ENCODE assay signal across 19 cellular contexts in the genomic region with DNA sequence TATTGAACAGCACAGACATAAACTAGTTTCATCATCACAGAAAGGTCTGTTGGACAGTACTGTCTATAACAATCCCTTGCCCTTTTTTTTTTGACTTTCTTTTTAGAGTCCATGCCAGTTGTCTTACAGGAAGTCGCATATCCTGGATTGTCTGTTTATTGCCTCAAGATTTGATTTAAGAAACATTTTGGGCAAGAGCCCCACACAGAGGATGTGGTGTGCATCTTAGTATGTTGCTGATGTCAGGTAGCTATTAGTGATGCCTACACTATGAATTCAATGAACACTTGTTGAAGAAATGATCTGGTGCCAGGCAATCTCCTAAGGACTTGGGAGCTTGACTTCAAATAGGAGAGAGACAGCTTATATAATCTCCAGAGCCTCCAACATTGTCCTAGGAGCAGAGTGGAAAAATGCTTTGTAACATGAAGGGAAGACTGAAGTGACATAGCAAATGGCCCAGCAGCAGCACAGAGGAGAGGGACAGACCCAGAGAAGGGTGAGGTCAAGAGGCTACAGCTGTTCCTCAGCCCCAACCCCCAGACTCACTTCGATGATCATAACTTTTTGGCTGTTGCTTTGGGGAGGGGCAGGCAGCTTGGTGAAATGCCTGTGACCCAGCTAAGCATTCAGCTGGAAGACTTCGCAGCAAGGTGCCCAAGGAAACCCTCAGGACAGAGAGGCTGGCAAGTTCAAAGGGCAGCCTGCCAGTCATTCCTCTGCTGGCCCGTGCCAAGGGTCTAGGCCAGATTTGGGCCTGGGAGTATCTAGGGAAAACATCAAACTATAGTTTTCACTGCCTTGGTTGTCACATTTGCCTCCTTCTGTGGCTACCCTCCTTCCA. TPM values are rescaled to one million over a fixed set of nuclear protein-coding genes. Genes with fewer than 3 reads are reported as not detected.
DNase-seq lines count a peak whose midpoint lies in the region; ATAC-seq, FAIRE-seq and TF ChIP-seq lines count a peak whose summit lies in the region.
"Had no signal": no experiment of that assay in that cellular context is flagged by ENCODE, and none has a peak within 500 bp of the region (broad histone marks: within the 10 kb centered on the region; RNA-seq: fewer than 3 reads in every experiment).

No MANE protein-coding gene starts in this region.

- no peak for TF ChIP-seq RAD21 in HepG2 (CRISPR knock-in tag; IDR thresholded peaks at IDR 0.05)

- no peaks in the 10 kb centered on the region for H3K27me3 Mint-ChIP-seq in activated CD8-positive, alpha-beta T cell treated with anti-CD3 and anti-CD28 coated beads for 36 hours
- H3K27me3 Mint-ChIP-seq in neural progenitor cell (ENCODE audit: insufficient read depth, low read depth): no peaks in the 10 kb centered on the region

- no peaks in the 10 kb centered on the region for H3K9me3 ChIP-seq in right lobe of liver
- no peaks in the 10 kb centered on the region for H3K9me3 ChIP-seq in HepG2 (ENCODE audit: low read length)
- H3K9me3 ChIP-seq in tibial artery: no peaks in the 10 kb centered on the region
- H3K9me3 ChIP-seq in neural progenitor cell (ENCODE audit: low read depth): no peaks in the 10 kb centered on the region
- H3K9me3 ChIP-seq in GM23248 (ENCODE audit: low read depth): no peaks in the 10 kb centered on the region
- H3K9me3 ChIP-seq: BE2C, HAP-1, testis had no signal

- no peak for FAIRE-seq in HepG2 (lab: Jason Lieb, UNC)

- H3K4me2 ChIP-seq in HepG2 (ENCODE audit: low read depth, low read length) (no peak overlapping the region), neural progenitor cell (no peak overlapping the region), GM23248 (ENCODE audit: unreplicated experiment) (no peak overlapping the region)

- H3K27me3 ChIP-seq in right lobe of liver: no peaks in the 10 kb centered on the region
- H3K27me3 ChIP-seq in HepG2 (ENCODE audit: control insufficient read depth in 1 of 2, insufficient read depth in 2 of 2, low read length in 2 of 2): peaks cover 0 to 5% of the 10 kb centered on the region in 2 experiments; a peak in 1 of 5 replicates
- H3K27me3 ChIP-seq in tibial artery: no peaks in the 10 kb centered on the region
- H3K27me3 ChIP-seq in neural progenitor cell: no peaks in the 10 kb centered on the region
- H3K27me3 ChIP-seq in GM23248 (replicated peaks; ENCODE audit: insufficient read depth): no peaks in the 10 kb centered on the region
- H3K27me3 ChIP-seq: BE2C, brain microvascular endothelial cell, testis had no signal

- H3K36me3 Mint-ChIP-seq in activated CD8-positive, alpha-beta T cell treated with anti-CD3 and anti-CD28 coated beads for 36 hours (ENCODE audit: low read depth): no peaks in the 10 kb centered on the region
- no peaks in the 10 kb centered on the region for H3K36me3 Mint-ChIP-seq in neural progenitor cell

- TF ChIP-seq POLR2A in right lobe of liver (IDR thresholded peaks at IDR 0.05) (no peak), HepG2 (IDR thresholded peaks at IDR 0.05; ENCODE audit: insufficient read depth in 1 of 2, low read depth in 2 of 2, low read length in 2 of 2) (no peak)

- intact Hi-C loops in right lobe of liver (cut with DNase I) (no loop called here), HepG2 (cut with micrococcal nuclease; ENCODE audit: unreplicated experiment) (no loop called here), tibial artery (cut with DNase I; ENCODE audit: low total_unique reads) (no loop called here)
- intact Hi-C loops in activated CD8-positive, alpha-beta T cell treated with anti-CD3 and anti-CD28 coated beads for 36 hours (cut with micrococcal nuclease): no loop called here

- H4K20me1 ChIP-seq in HepG2 (ENCODE audit: insufficient read depth, low read length) (no peaks in the 10 kb centered on the region), neural progenitor cell (ENCODE audit: low read depth) (no peaks in the 10 kb centered on the region), GM23248 (ENCODE audit: insufficient read depth) (no peaks in the 10 kb centered on the region)

- H3K4me3 ChIP-seq in right lobe of liver (no peak overlapping the region), HepG2 (replicated peaks in 1 of 3; ENCODE audit: insufficient read depth in 1 of 3, low read depth in 2 of 3, low read length in 3 of 3) (no peak overlapping the region), tibial artery (no peak overlapping the region), neural progenitor cell (no peak overlapping the region), GM23248 (no peak overlapping the region)
- H3K4me3 ChIP-seq: HAP-1, testis had no signal

- H3K79me2 ChIP-seq in HepG2 (ENCODE audit: insufficient read depth, low read length): no peaks in the 10 kb centered on the region
- H3K79me2 ChIP-seq in neural progenitor cell (ENCODE audit: low read depth): no peaks in the 10 kb centered on the region
- no peaks in the 10 kb centered on the region for H3K79me2 ChIP-seq in GM23248 (ENCODE audit: insufficient read depth)
- H3K79me2 ChIP-seq: parathyroid adenoma had no signal

- H3K4me3 Mint-ChIP-seq in activated CD8-positive, alpha-beta T cell treated with anti-CD3 and anti-CD28 coated beads for 36 hours: no peak overlapping the region
- H3K4me3 Mint-ChIP-seq in neural progenitor cell: no peak overlapping the region
- H3K4me3 Mint-ChIP-seq: endodermal cell had no signal

- ATAC-seq in right lobe of liver (peak in 3 of 4 donors; percentile 17 to 35 (median 33)), HepG2 (no peak), GM21447 (IDR thresholded peaks at IDR 0.05; ENCODE audit: unreplicated experiment) (no peak)
- ATAC-seq in activated CD8-positive, alpha-beta T cell treated with anti-CD3 and anti-CD28 coated beads for 36 hours: peak; percentile 94

- POLR2A ChIA-PET in HepG2 (lab: Yijun Ruan, JAX): no interaction called here
- POLR2A ChIA-PET in activated CD8-positive, alpha-beta T cell treated with anti-CD3 and anti-CD28 coated beads for 36 hours (lab: Charles Lee): interaction anchor here (0.6 to 1.4 kb wide), 2 partner anchors 17 to 34 kb away, joined by 3 to 4 read pairs; no protein-coding TSS in a partner anchor

- H3F3A ChIP-seq in neural progenitor cell (ENCODE audit: low read depth): peaks cover 5% of the 10 kb centered on the region
- H3F3A ChIP-seq in GM23248 (ENCODE audit: insufficient read depth): no peaks in the 10 kb centered on the region

- H3K36me3 ChIP-seq in right lobe of liver (no peaks in the 10 kb centered on the region), HepG2 (replicated peaks in 1 of 2; ENCODE audit: control insufficient read depth in 1 of 2, insufficient read depth in 2 of 2, low read length in 2 of 2) (no peaks in the 10 kb centered on the region), tibial artery (no peaks in the 10 kb centered on the region), neural progenitor cell (no peaks in the 10 kb centered on the region), GM23248 (ENCODE audit: low read depth) (no peaks in the 10 kb centered on the region)
- H3K36me3 ChIP-seq: BE2C, brain microvascular endothelial cell, HAP-1 had no signal

- 61% methylated on average over 4 of the region's 4 CpGs for WGBS in right lobe of liver (ENCODE audit: insufficient coverage, low coverage, low lambda C conversion rate, missing lambda C conversion rate)
- WGBS in HepG2 (ENCODE audit: low lambda C conversion rate): 10% methylated on average over 3 of the region's 4 CpGs
- WGBS in GM23248 (ENCODE audit: low coverage in 1 of 2, low lambda C conversion rate in 2 of 2, missing lambda C conversion rate in 2 of 2), 2 experiments: 45 to 61% methylated on average over 4 of the region's 4 CpGs

- no peak for TF ChIP-seq CTCF in right lobe of liver (IDR thresholded peaks at IDR 0.05)
- no peak for TF ChIP-seq CTCF in HepG2 (CRISPR knock-in tag; IDR thresholded peaks at IDR 0.05)
- no peak for TF ChIP-seq CTCF in activated CD8-positive, alpha-beta T cell treated with anti-CD3 and anti-CD28 coated beads for 36 hours (IDR thresholded peaks at IDR 0.05)
- no peak for TF ChIP-seq CTCF in tibial artery (IDR thresholded peaks at IDR 0.05)
- TF ChIP-seq CTCF in neural progenitor cell (IDR thresholded peaks at IDR 0.05): no peak

- H3K4me1 ChIP-seq in right lobe of liver (peaks cover 0 to 7% (median 0%) of the 10 kb centered on the region in 4 donors), HepG2 (ENCODE audit: insufficient read depth, low read length) (no peaks in the 10 kb centered on the region), tibial artery (peaks cover 0 to 24% (median 12%) of the 10 kb centered on the region in 4 donors), neural progenitor cell (peaks cover 8% of the 10 kb centered on the region), GM23248 (ENCODE audit: insufficient read depth) (no peaks in the 10 kb centered on the region)
- H3K4me1 ChIP-seq: BE2C, HAP-1, parathyroid adenoma, testis had no signal

- H3K27ac Mint-ChIP-seq in activated CD8-positive, alpha-beta T cell treated with anti-CD3 and anti-CD28 coated beads for 36 hours: no peak overlapping the region
- H3K27ac Mint-ChIP-seq in neural progenitor cell: no peak overlapping the region
- H3K27ac Mint-ChIP-seq: endodermal cell had no signal

- H3K4me1 Mint-ChIP-seq in activated CD8-positive, alpha-beta T cell treated with anti-CD3 and anti-CD28 coated beads for 36 hours (ENCODE audit: low read depth): peaks cover 7% of the 10 kb centered on the region
- peaks cover 6% of the 10 kb centered on the region for H3K4me1 Mint-ChIP-seq in neural progenitor cell

- H2AFZ ChIP-seq in HepG2 (ENCODE audit: low read length): no peak overlapping the region
- H2AFZ ChIP-seq in neural progenitor cell (replicated peaks): no peak overlapping the region
- no peak overlapping the region for H2AFZ ChIP-seq in GM23248
- H2AFZ ChIP-seq: parathyroid adenoma had no signal

- TF ChIP-seq EP300 in HepG2 (IDR thresholded peaks at IDR 0.05; ENCODE audit: low read depth in 2 of 2, low read length in 2 of 2) (no peak), HepG2 (CRISPR knock-in tag; IDR thresholded peaks at IDR 0.05; ENCODE audit: borderline replicate concordance) (no peak)

- no TSS peak for BruUV-seq in HepG2 (replicated peaks; lab: Mats Ljungman, UMichigan)

- H3K27ac ChIP-seq in right lobe of liver (peak overlapping the region in 1 of 3 donors; percentile 27), HepG2 (ENCODE audit: extremely low read length, insufficient read depth, low read length) (no peak overlapping the region), tibial artery (peak overlapping the region; percentile 53 to 77), neural progenitor cell (no peak overlapping the region), GM23248 (no peak overlapping the region)
- H3K27ac ChIP-seq: brain microvascular endothelial cell, HL-60, parathyroid adenoma, testis had no signal

- DNase-seq in right lobe of liver (no peak), HepG2 (ENCODE audit: low spot score) (no peak), glomerular visceral epithelial cell (ENCODE audit: extremely low spot score) (peak; percentile 15), tibial artery (no peak), neural progenitor cell (ENCODE audit: low spot score) (no peak), GM23248 (no peak)
- peak; percentile 24 for DNase-seq in activated CD8-positive, alpha-beta T cell treated with anti-CD3 and anti-CD28 coated beads for 36 hours
- DNase-seq: BE2C, brain microvascular endothelial cell, DMS79, endodermal cell, islet precursor cell, Kasumi-1, NCI-H2029 treated with DMSO at 0.1 percent for 48 hours, testis had no signal

- H3K9ac ChIP-seq in HepG2 (ENCODE audit: insufficient read depth, low read depth, low read length): no peak overlapping the region
- no peak overlapping the region for H3K9ac ChIP-seq in neural progenitor cell
- no peak overlapping the region for H3K9ac ChIP-seq in GM23248
- H3K9ac ChIP-seq: parathyroid adenoma had no signal

- no peaks in the 10 kb centered on the region for H3K9me3 Mint-ChIP-seq in activated CD8-positive, alpha-beta T cell treated with anti-CD3 and anti-CD28 coated beads for 36 hours
- no peaks in the 10 kb centered on the region for H3K9me3 Mint-ChIP-seq in neural progenitor cell

- in situ Hi-C loops in HepG2 (cut with HindIII; ENCODE audit: extremely low pct_ligation_motif_present, low pct_unique_long_range_greater_than_20kb): no loop called here
- in situ Hi-C loops in GM23248 (cut with MboI): no loop called here

- CTCF ChIA-PET in HepG2 (lab: Yijun Ruan, JAX; ENCODE audit: low intra/inter-chr PET ratio, low total read pairs): no interaction called here
- CTCF ChIA-PET in activated CD8-positive, alpha-beta T cell treated with anti-CD3 and anti-CD28 coated beads for 36 hours (lab: Charles Lee): interaction anchor here (0.6 to 3.7 kb wide), 10 partner anchors 9 to 310 kb away, joined by 3 to 30 read pairs (median 4); no protein-coding TSS in a partner anchor

- no peaks in the 10 kb centered on the region for H3K9me2 ChIP-seq in GM23248 (ENCODE audit: insufficient read depth)

RNA-seq across cellular contexts. Expression of a gene that starts 7.6 kb away (rescaled TPM):
- total RNA-seq in right lobe of liver: 10 to 100 TPM; 16.4 to 26.8 (median 21.2) TPM
- total RNA-seq in HepG2 (2016; rRNA removed; fragmentation: Illumina TruSeq; extraction: Trizol): 10.1 and 13.1 TPM in 2 replicates
- 2.2 and 3.1 TPM in 2 replicates for total RNA-seq in HepG2 (2016; cell fraction: cytosol; rRNA removed; fragmentation: Illumina TruSeq; extraction: Trizol; ENCODE audit: low read depth)
- total RNA-seq in HepG2 (2016; cell fraction: insoluble cytoplasmic fraction; rRNA removed; fragmentation: Illumina TruSeq; extraction: Trizol): 10.3 and 12.9 TPM in 2 replicates
- 5.6 and 7.8 TPM in 2 replicates for total RNA-seq in HepG2 (2016; cell fraction: membrane; rRNA removed; fragmentation: Illumina TruSeq; extraction: Trizol)
- total RNA-seq in HepG2 (2016; cell fraction: nucleus; rRNA removed; fragmentation: Illumina TruSeq; extraction: Trizol): 4.6 and 6.6 TPM in 2 replicates
- 8.7 and 10.0 TPM in 2 replicates for polyA plus RNA-seq in HepG2 (2011; rRNA removed)
- polyA plus RNA-seq in HepG2 (2011; cell fraction: cytosol; rRNA removed): 6.9 and 9.3 TPM in 2 replicates
- 4.6 and 5.0 TPM in 2 replicates for polyA plus RNA-seq in HepG2 (2011; cell fraction: nucleus; rRNA removed)
- polyA plus RNA-seq in HepG2 (2012): 8.7 TPM in 2 replicates
- polyA plus RNA-seq in HepG2 (2016; cell fraction: cytosol; fragmentation: Illumina TruSeq; extraction: Trizol; ENCODE audit: low read depth): 1.3 and 1.8 TPM in 2 replicates
- polyA plus RNA-seq in HepG2 (2016; cell fraction: insoluble cytoplasmic fraction; fragmentation: Illumina TruSeq; extraction: Trizol; ENCODE audit: low read depth): 13.6 and 13.7 TPM in 2 replicates
- polyA plus RNA-seq in HepG2 (2016; cell fraction: membrane; fragmentation: Illumina TruSeq; extraction: Trizol; ENCODE audit: low read depth): 4.8 TPM in 2 replicates
- polyA plus RNA-seq in HepG2 (2016; cell fraction: nucleus; fragmentation: Illumina TruSeq; extraction: Trizol; ENCODE audit: insufficient read depth, low read depth): 10.6 and 12.0 TPM in 2 replicates
- 6.1 and 20.5 TPM in 2 replicates for polyA minus RNA-seq in HepG2 (2011; rRNA and poly(A)+ RNA removed; ENCODE audit: low replicate concordance)
- 4.6 and 5.8 TPM in 2 replicates for polyA minus RNA-seq in HepG2 (2011; cell fraction: cytosol; rRNA and poly(A)+ RNA removed)
- polyA minus RNA-seq in HepG2 (2011; cell fraction: nucleus; rRNA and poly(A)+ RNA removed): 3.3 and 3.6 TPM in 2 replicates
- 10 to 100 TPM; 20.1 to 22.5 TPM for total RNA-seq in activated CD8-positive, alpha-beta T cell treated with anti-CD3 and anti-CD28 coated beads for 36 hours
- 3.8 and 6.0 TPM in 2 replicates for total RNA-seq in neural progenitor cell (ENCODE audit: low replicate concordance)
- 12.1 and 16.8 TPM in 2 replicates for total RNA-seq in GM23248 (2014; rRNA removed; shearing (Covaris generic))
- 18.0 and 18.1 TPM in 2 replicates for polyA plus RNA-seq in GM23248 (2016; fragmentation: Nextera tagmentation; extraction: Ambion mirVana)

RNA-seq across cellular contexts. Expression of a gene that starts 30.1 kb away (rescaled TPM):
- total RNA-seq in right lobe of liver (1 to 10 TPM; 3.4 to 6.4 (median 4.6) TPM), HepG2 (2016; rRNA removed; fragmentation: Illumina TruSeq; extraction: Trizol) (1.3 and 2.2 TPM in 2 replicates), neural progenitor cell (ENCODE audit: low replicate concordance) (10.4 and 15.8 TPM in 2 replicates)
- 0.26 and 0.30 TPM in 2 replicates for total RNA-seq in HepG2 (2016; cell fraction: cytosol; rRNA removed; fragmentation: Illumina TruSeq; extraction: Trizol; ENCODE audit: low read depth)
- total RNA-seq in HepG2 (2016; cell fraction: insoluble cytoplasmic fraction; rRNA removed; fragmentation: Illumina TruSeq; extraction: Trizol): 1.7 TPM in 2 replicates
- 1.1 and 1.3 TPM in 2 replicates for total RNA-seq in HepG2 (2016; cell fraction: membrane; rRNA removed; fragmentation: Illumina TruSeq; extraction: Trizol)
- total RNA-seq in HepG2 (2016; cell fraction: nucleus; rRNA removed; fragmentation: Illumina TruSeq; extraction: Trizol): 1.4 and 1.9 TPM in 2 replicates
- polyA plus RNA-seq in HepG2 (2011; rRNA removed) (4.2 and 4.6 TPM in 2 replicates), GM23248 (2016; fragmentation: Nextera tagmentation; extraction: Ambion mirVana) (21.3 and 22.7 TPM in 2 replicates)
- 2.6 and 2.8 TPM in 2 replicates for polyA plus RNA-seq in HepG2 (2011; cell fraction: cytosol; rRNA removed)
- polyA plus RNA-seq in HepG2 (2011; cell fraction: nucleus; rRNA removed): 4.2 and 4.5 TPM in 2 replicates
- 2.7 and 3.9 TPM in 2 replicates for polyA plus RNA-seq in HepG2 (2012)
- 0.12 and 0.17 TPM in 2 replicates for polyA plus RNA-seq in HepG2 (2016; cell fraction: cytosol; fragmentation: Illumina TruSeq; extraction: Trizol; ENCODE audit: low read depth)
- polyA plus RNA-seq in HepG2 (2016; cell fraction: insoluble cytoplasmic fraction; fragmentation: Illumina TruSeq; extraction: Trizol; ENCODE audit: low read depth): 2.1 and 2.5 TPM in 2 replicates
- polyA plus RNA-seq in HepG2 (2016; cell fraction: membrane; fragmentation: Illumina TruSeq; extraction: Trizol; ENCODE audit: low read depth): 1.3 and 1.4 TPM in 2 replicates
- 2.8 and 4.2 TPM in 2 replicates for polyA plus RNA-seq in HepG2 (2016; cell fraction: nucleus; fragmentation: Illumina TruSeq; extraction: Trizol; ENCODE audit: insufficient read depth, low read depth)
- 5.4 and 35.6 TPM in 2 replicates for polyA minus RNA-seq in HepG2 (2011; rRNA and poly(A)+ RNA removed; ENCODE audit: low replicate concordance)
- 1.5 and 2.0 TPM in 2 replicates for polyA minus RNA-seq in HepG2 (2011; cell fraction: cytosol; rRNA and poly(A)+ RNA removed)
- 2.4 and 2.6 TPM in 2 replicates for polyA minus RNA-seq in HepG2 (2011; cell fraction: nucleus; rRNA and poly(A)+ RNA removed)
- total RNA-seq in activated CD8-positive, alpha-beta T cell treated with anti-CD3 and anti-CD28 coated beads for 36 hours: 10 to 100 TPM; 33.6 to 35.3 TPM
- 22.4 and 24.4 TPM in 2 replicates for total RNA-seq in GM23248 (2014; rRNA removed; shearing (Covaris generic))

RNA-seq across cellular contexts. Expression of a gene that starts 32.9 kb away (rescaled TPM):
- total RNA-seq in right lobe of liver (10 to 100 TPM; 32.8 to 91.1 (median 68.6) TPM), HepG2 (2016; rRNA removed; fragmentation: Illumina TruSeq; extraction: Trizol) (117 and 194 TPM in 2 replicates), neural progenitor cell (ENCODE audit: low replicate concordance) (449 and 700 TPM in 2 replicates)
- total RNA-seq in HepG2 (2016; cell fraction: cytosol; rRNA removed; fragmentation: Illumina TruSeq; extraction: Trizol; ENCODE audit: low read depth): 10.3 and 15.8 TPM in 2 replicates
- total RNA-seq in HepG2 (2016; cell fraction: insoluble cytoplasmic fraction; rRNA removed; fragmentation: Illumina TruSeq; extraction: Trizol): 125 and 160 TPM in 2 replicates
- total RNA-seq in HepG2 (2016; cell fraction: membrane; rRNA removed; fragmentation: Illumina TruSeq; extraction: Trizol): 40.1 and 45.8 TPM in 2 replicates
- 67.8 and 73.8 TPM in 2 replicates for total RNA-seq in HepG2 (2016; cell fraction: nucleus; rRNA removed; fragmentation: Illumina TruSeq; extraction: Trizol)
- polyA plus RNA-seq in HepG2 (2011; rRNA removed) (25.1 and 35.5 TPM in 2 replicates), GM23248 (2016; fragmentation: Nextera tagmentation; extraction: Ambion mirVana) (69.2 and 69.9 TPM in 2 replicates)
- polyA plus RNA-seq in HepG2 (2011; cell fraction: cytosol; rRNA removed): 14.2 and 24.0 TPM in 2 replicates
- 8.7 and 10.8 TPM in 2 replicates for polyA plus RNA-seq in HepG2 (2011; cell fraction: nucleus; rRNA removed)
- polyA plus RNA-seq in HepG2 (2012): 32.7 and 70.0 TPM in 2 replicates
- polyA plus RNA-seq in HepG2 (2016; cell fraction: cytosol; fragmentation: Illumina TruSeq; extraction: Trizol; ENCODE audit: low read depth): 15.9 and 27.1 TPM in 2 replicates
- polyA plus RNA-seq in HepG2 (2016; cell fraction: insoluble cytoplasmic fraction; fragmentation: Illumina TruSeq; extraction: Trizol; ENCODE audit: low read depth): 186 and 191 TPM in 2 replicates
- 54.3 and 56.5 TPM in 2 replicates for polyA plus RNA-seq in HepG2 (2016; cell fraction: membrane; fragmentation: Illumina TruSeq; extraction: Trizol; ENCODE audit: low read depth)
- polyA plus RNA-seq in HepG2 (2016; cell fraction: nucleus; fragmentation: Illumina TruSeq; extraction: Trizol; ENCODE audit: insufficient read depth, low read depth): 84.6 and 113 TPM in 2 replicates
- 54.5 and 133 TPM in 2 replicates for polyA minus RNA-seq in HepG2 (2011; rRNA and poly(A)+ RNA removed; ENCODE audit: low replicate concordance)
- 45.1 and 46.0 TPM in 2 replicates for polyA minus RNA-seq in HepG2 (2011; cell fraction: cytosol; rRNA and poly(A)+ RNA removed)
- 41.1 and 52.6 TPM in 2 replicates for polyA minus RNA-seq in HepG2 (2011; cell fraction: nucleus; rRNA and poly(A)+ RNA removed)
- total RNA-seq in activated CD8-positive, alpha-beta T cell treated with anti-CD3 and anti-CD28 coated beads for 36 hours: 100 to 1,000 TPM; 145 to 177 TPM
- total RNA-seq in GM23248 (2014; rRNA removed; shearing (Covaris generic)): 122 and 125 TPM in 2 replicates

Comparison
In these comparisons a context has a peak if more than half of its experiments do, and no peak if none do; other contexts are left out.
1. ATAC-seq: peak in right lobe of liver (3 of 4) and activated CD8-positive, alpha-beta T cell treated with anti-CD3 and anti-CD28 coated beads for 36 hours (single experiment); none in HepG2 (single experiment) and GM21447 (single experiment).
2. DNase-seq: peak in activated CD8-positive, alpha-beta T cell treated with anti-CD3 and anti-CD28 coated beads for 36 hours (single experiment) and glomerular visceral epithelial cell (single experiment); none in right lobe of liver (0 of 3), HepG2 (single experiment), tibial artery (0 of 2), neural progenitor cell (single experiment) and GM23248 (single experiment).
3. H3K27ac ChIP-seq: peak in tibial artery (2 of 2); none in HepG2 (single experiment), neural progenitor cell (single experiment) and GM23248 (single experiment).